ENCODE assay signal across 23 cellular contexts in genomic region chr10:108561649-108562048, GRCh38.
A peak's percentile ranks its signal among the peaks of the same experiment; 100 is the strongest.
DNase-seq lines count a peak whose midpoint lies in the region; ATAC-seq and TF ChIP-seq lines count a peak whose summit lies in the region.
"Had no signal": no experiment of that assay in that cellular context is flagged by ENCODE, and none has a peak within 500 bp of the region (broad histone marks: within the 10 kb centered on the region; RNA-seq: fewer than 3 reads in every experiment).

No MANE protein-coding gene starts in this region.

- 14 to 24% (median 18%) methylated on average over 1 of the region's 1 CpG for WGBS in heart left ventricle, 4 donors

- TF ChIP-seq POLR2A in heart left ventricle (IDR thresholded peaks at IDR 0.05), result no peak

- no peaks in the 10 kb centered on the region for H3K4me1 ChIP-seq in heart left ventricle
- H3K4me1 ChIP-seq: gastroesophageal sphincter, transverse colon had no signal

- H3K27ac ChIP-seq in heart left ventricle (no peak overlapping the region), coronary artery (no peak overlapping the region)
- H3K27ac ChIP-seq: gastroesophageal sphincter, skin epidermis, transverse colon had no signal

- H3K9me3 ChIP-seq in heart left ventricle, result peaks cover 0 to 6% (median 0%) of the 10 kb centered on the region in 12 donors
- H3K9me3 ChIP-seq: gastroesophageal sphincter, transverse colon had no signal

- H3K4me3 ChIP-seq in choroid plexus epithelial cell (ENCODE audit: low read depth, low read length) (no peak overlapping the region), heart left ventricle (no peak overlapping the region), coronary artery (no peak overlapping the region)
- H3K4me3 ChIP-seq: gastroesophageal sphincter, skin epidermis, transverse colon had no signal

- H3K27me3 ChIP-seq in heart left ventricle, result no peaks in the 10 kb centered on the region
- H3K27me3 ChIP-seq: gastroesophageal sphincter, transverse colon had no signal

- H3K36me3 ChIP-seq in heart left ventricle, result no peaks in the 10 kb centered on the region
- H3K36me3 ChIP-seq: gastroesophageal sphincter, transverse colon had no signal

- TF ChIP-seq CTCF in choroid plexus epithelial cell (conservative IDR thresholded peaks at IDR 0.05; ENCODE audit: low read depth, low read length), result no peak
- TF ChIP-seq CTCF in heart left ventricle (IDR thresholded peaks at IDR 0.05), result no peak
- TF ChIP-seq CTCF in coronary artery (IDR thresholded peaks at IDR 0.05), result no peak

- peak; percentile 82 for DNase-seq in EH (ENCODE audit: low read depth)
- DNase-seq in HS-5 (ENCODE audit: low read depth), result peak; percentile 70
- peak; percentile 31 for DNase-seq in choroid plexus epithelial cell (ENCODE audit: low read depth)
- DNase-seq in lung microvascular endothelial cell (ENCODE audit: low read depth in 2 of 2), result peak; percentile 53 to 71
- DNase-seq in heart left ventricle, result no peak
- DNase-seq in activated CD4-positive, alpha-beta T cell treated with anti-CD3 and anti-CD28 coated beads for 1 hour, result no peak
- no peak for DNase-seq in coronary artery (ENCODE audit: low spot score)
- DNase-seq: activated CD4-positive, alpha-beta T cell treated with anti-CD3 and anti-CD28 coated beads, Interleukin-2, amount 10 ng/mL, durations not matched to agents 24 days and 14 days; activated CD8-positive, alpha-beta memory T cell treated with anti-CD3 and anti-CD28 coated beads, Interleukin-2, amount 50 U/mL, for 4 hours; activated effector memory CD4-positive, alpha-beta T cell treated with Interleukin-2 at 50 U/mL for 16 hours; activated naive CD8-positive, alpha-beta T cell treated with anti-CD3 and anti-CD28 coated beads, Interleukin-2, amount 50 U/mL, for 24 hours; DMS79; left colon; NCI-H1417 treated with DMSO at 0.1 percent for 48 hours; NCI-H524; nephron progenitor cell; posterior cingulate gyrus; stimulated activated CD4-positive, alpha-beta T cell treated with anti-CD3 and anti-CD28 coated beads, Interleukin-2, amount 100 ng/mL, for 48 hours; transverse colon had no signal

- ATAC-seq in heart left ventricle (no peak), GM21367 (IDR thresholded peaks at IDR 0.05; ENCODE audit: unreplicated experiment) (no peak)
- ATAC-seq: activated naive CD8-positive, alpha-beta T cell treated with anti-CD3 and anti-CD28 coated beads, Interleukin-2, amount 50 U/mL, for 24 hours; gastroesophageal sphincter; left colon; Right ventricle myocardium inferior had no signal

- intact Hi-C loops in heart left ventricle (cut with DNase I), result no loop called here

Comparison
In these comparisons a context has a peak if more than half of its experiments do, and no peak if none do; other contexts are left out.
1. DNase-seq: peak in EH (single experiment), HS-5 (single experiment), choroid plexus epithelial cell (single experiment) and lung microvascular endothelial cell (2 of 2); none in heart left ventricle (0 of 5), activated CD4-positive, alpha-beta T cell treated with anti-CD3 and anti-CD28 coated beads for 1 hour (single experiment) and coronary artery (single experiment).